15 cellular contexts compared by ENCODE assay signal in genomic region chr2:204608261-204608660, GRCh38.
DNase-seq lines count a peak whose midpoint lies in the region; ATAC-seq and TF ChIP-seq lines count a peak whose summit lies in the region.
"Had no signal": no experiment of that assay in that cellular context is flagged by ENCODE, and none has a peak within 500 bp of the region (broad histone marks: within the 10 kb centered on the region; RNA-seq: fewer than 3 reads in every experiment).

No MANE protein-coding gene starts in this region.

- H2BK12ac ChIP-seq in mesenchymal stem cell (ENCODE audit: low read length in 2 of 2), result no peak overlapping the region

- no peak overlapping the region for H3K4ac ChIP-seq in mesenchymal stem cell (ENCODE audit: low read depth in 1 of 2, low read length in 2 of 2)

- no peak overlapping the region for H2BK120ac ChIP-seq in mesenchymal stem cell (ENCODE audit: low read depth, low read length)

- peaks cover 22% of the 10 kb centered on the region for H3K79me1 ChIP-seq in mesenchymal stem cell (replicated peaks; ENCODE audit: low read length, poor library complexity, severe bottlenecking)

- H2BK5ac ChIP-seq in mesenchymal stem cell (ENCODE audit: low read depth, low read length, poor library complexity, severe bottlenecking), result no peak overlapping the region

- H3K23ac ChIP-seq in mesenchymal stem cell (ENCODE audit: low read length in 2 of 2), result no peak overlapping the region

- H2AK5ac ChIP-seq in mesenchymal stem cell (ENCODE audit: low read length, severe bottlenecking), result no peak overlapping the region

- peak overlapping the region; percentile 11 for H3K9ac ChIP-seq in mesenchymal stem cell (ENCODE audit: low read length)
- H3K9ac ChIP-seq: KMS-11 had no signal

- TF ChIP-seq EP300 in esophagus muscularis mucosa (IDR thresholded peaks at IDR 0.05) (no peak), transverse colon (IDR thresholded peaks at IDR 0.05; ENCODE audit: low read depth) (no peak)

- H3K36me3 ChIP-seq in esophagus muscularis mucosa (no peaks in the 10 kb centered on the region), mesenchymal stem cell (ENCODE audit: control insufficient read depth in 1 of 2, insufficient read depth in 2 of 2, low read depth in 1 of 2, low read length in 2 of 2) (no peaks in the 10 kb centered on the region), transverse colon (no peaks in the 10 kb centered on the region)

- H3K4me1 ChIP-seq in esophagus muscularis mucosa, result peaks cover 25 to 89% (median 69%) of the 10 kb centered on the region in 4 donors
- H3K4me1 ChIP-seq in mesenchymal stem cell (ENCODE audit: control insufficient read depth, insufficient read depth, low read depth, low read length), result peaks cover 2% of the 10 kb centered on the region
- peaks cover 10 to 60% (median 20%) of the 10 kb centered on the region in 4 donors for H3K4me1 ChIP-seq in transverse colon

- H3K18ac ChIP-seq in mesenchymal stem cell (ENCODE audit: low read depth in 1 of 2, low read length in 2 of 2), result no peak overlapping the region

- H4K91ac ChIP-seq in mesenchymal stem cell (ENCODE audit: low read length), result no peak overlapping the region

- no peak overlapping the region for H3K4me2 ChIP-seq in mesenchymal stem cell (ENCODE audit: low read length, poor library complexity, severe bottlenecking)
- H3K4me2 ChIP-seq: KMS-11 had no signal

- ATAC-seq in Right ventricle myocardium inferior (peak; percentile 81), HG02884 (IDR thresholded peaks at IDR 0.05; ENCODE audit: unreplicated experiment) (no peak), GM21576 (IDR thresholded peaks at IDR 0.05; ENCODE audit: unreplicated experiment) (no peak)

- no peak overlapping the region for H3K14ac ChIP-seq in mesenchymal stem cell (ENCODE audit: low read length in 2 of 2)

- no peak overlapping the region for H2AFZ ChIP-seq in mesenchymal stem cell (ENCODE audit: low read depth, low read length)

- intact Hi-C loops in Right ventricle myocardium inferior (cut with DNase I) (no loop called here), cardiac septum (cut with DNase I) (no loop called here), esophagus muscularis mucosa (cut with DNase I) (no loop called here), transverse colon (cut with DNase I; ENCODE audit: low total_unique reads) (no loop called here)

- no peak overlapping the region for H2BK15ac ChIP-seq in mesenchymal stem cell (ENCODE audit: low read depth, poor library complexity, severe bottlenecking)

- DNase-seq in Right ventricle myocardium inferior (ENCODE audit: missing footprints) (no peak), cardiac septum (ENCODE audit: low spot score) (no peak), esophagus muscularis mucosa (ENCODE audit: extremely low spot score) (no peak), mesenchymal stem cell (peak; percentile 20), transverse colon (no peak), NCI-H526 treated with DMSO at 0.1 percent for 48 hours (lab: John Stamatoyannopoulos, UW) (no peak)
- DNase-seq: 8988T; activated CD4-positive, alpha-beta memory T cell treated with anti-CD3 and anti-CD28 coated beads for 36 hours; cerebellar nuclear complex; NCI-H1694 treated with DMSO at 0.1 percent for 48 hours; NCI-H748 treated with DMSO at 0.1 percent for 48 hours; T-helper 9 cell had no signal

- 37% methylated on average over 2 of the region's 2 CpGs for WGBS in esophagus muscularis mucosa
- WGBS in mesenchymal stem cell, result 81% methylated on average over 2 of the region's 2 CpGs
- 41 to 51% methylated on average over 2 of the region's 2 CpGs for WGBS in transverse colon (ENCODE audit: low coverage in 1 of 2), 2 donors

- H3K27ac ChIP-seq in esophagus muscularis mucosa (replicated peaks in 1 of 4), result peak overlapping the region; percentile 40 to 64 (median 50)
- no peak overlapping the region for H3K27ac ChIP-seq in mesenchymal stem cell (ENCODE audit: low read length, poor library complexity, severe bottlenecking)
- peak overlapping the region in 3 of 4 donors; percentile 36 to 62 (median 39) for H3K27ac ChIP-seq in transverse colon
- H3K27ac ChIP-seq: KMS-11 had no signal

- in situ Hi-C loops in transverse colon (cut with MboI; ENCODE audit: low pct_ligation_motif_present in 1 of 4, low pct_unique_long_range_greater_than_20kb in 1 of 4, low sequenced_read_pairs in 3 of 4), result no loop called here

- TF ChIP-seq POLR2A in esophagus muscularis mucosa (IDR thresholded peaks at IDR 0.05; ENCODE audit: low read depth), result no peak
- TF ChIP-seq POLR2A in transverse colon (IDR thresholded peaks at IDR 0.05), result no peak

- H3K9me3 ChIP-seq in esophagus muscularis mucosa, result no peaks in the 10 kb centered on the region
- H3K9me3 ChIP-seq in mesenchymal stem cell (ENCODE audit: control insufficient read depth, low read length), result no peaks in the 10 kb centered on the region
- H3K9me3 ChIP-seq in transverse colon, result no peaks in the 10 kb centered on the region

- no peak overlapping the region for H4K8ac ChIP-seq in mesenchymal stem cell (ENCODE audit: low read length)

- TF ChIP-seq CTCF in esophagus muscularis mucosa (IDR thresholded peaks at IDR 0.05) (no peak), transverse colon (IDR thresholded peaks at IDR 0.05) (no peak)

- H3K27me3 ChIP-seq in esophagus muscularis mucosa (no peaks in the 10 kb centered on the region), mesenchymal stem cell (ENCODE audit: control insufficient read depth in 1 of 2, insufficient read depth in 1 of 2, low read length in 2 of 2) (no peaks in the 10 kb centered on the region), transverse colon (no peaks in the 10 kb centered on the region)

- H3K4me3 ChIP-seq in esophagus muscularis mucosa, result no peak overlapping the region
- H3K4me3 ChIP-seq in mesenchymal stem cell (ENCODE audit: insufficient read depth in 1 of 2, low read depth in 1 of 2, low read length in 2 of 2), result no peak overlapping the region
- no peak overlapping the region for H3K4me3 ChIP-seq in transverse colon
